19 cellular contexts compared by ENCODE assay signal in genomic region chr2:46539327-46540276, GRCh38. TPM values are rescaled to one million over a fixed set of nuclear protein-coding genes. Genes with fewer than 3 reads are reported as not detected.
DNase-seq lines count a peak whose midpoint lies in the region; ATAC-seq and TF ChIP-seq lines count a peak whose summit lies in the region.
"Had no signal": no experiment of that assay in that cellular context is flagged by ENCODE, and none has a peak within 500 bp of the region (broad histone marks: within the 10 kb centered on the region; RNA-seq: fewer than 3 reads in every experiment).

No MANE protein-coding gene starts in this region.

- H3K4me1 ChIP-seq in GM23248 (ENCODE audit: insufficient read depth), result peaks cover 32% of the 10 kb centered on the region

- 0 out of 2 replicates have a peak overlapping the region, but pooled peaks have one; percentile 27 for H3K9ac ChIP-seq in GM23248
- H3K9ac ChIP-seq: parathyroid adenoma had no signal

- H3K27ac Mint-ChIP-seq in CD14-positive monocyte, result peak overlapping the region; percentile 18 to 96 (median 95)
- peak overlapping the region; percentile 33 for H3K27ac Mint-ChIP-seq in central memory CD8-positive, alpha-beta T cell (ENCODE audit: low read depth)
- peak overlapping the region; percentile 0 to 92 (median 22) for H3K27ac Mint-ChIP-seq in nephron

- H3K27ac ChIP-seq in GM23248, result 0 out of 2 replicates have a peak overlapping the region, but pooled peaks have one; percentile 81
- H3K27ac ChIP-seq: parathyroid adenoma, SJCRH30 had no signal

- peaks cover 10% of the 10 kb centered on the region for H3K79me2 ChIP-seq in GM23248 (ENCODE audit: insufficient read depth)

- 37 to 40% methylated on average over 7 of the region's 7 CpGs for WGBS in GM23248 (ENCODE audit: low coverage in 1 of 2, low lambda C conversion rate in 2 of 2, missing lambda C conversion rate in 2 of 2), 2 experiments

- H2AFZ ChIP-seq in GM23248, result peak overlapping the region; percentile 28; the same call in 1 of the 2 replicates
- H2AFZ ChIP-seq: parathyroid adenoma had no signal

- peak overlapping the region; percentile 62 for H3K4me2 ChIP-seq in GM23248 (ENCODE audit: unreplicated experiment)

- H3K4me3 Mint-ChIP-seq in CD14-positive monocyte, result no peak overlapping the region
- peak overlapping the region; percentile 1 for H3K4me3 Mint-ChIP-seq in central memory CD8-positive, alpha-beta T cell
- peak overlapping the region; percentile 61 to 67 (median 66) for H3K4me3 Mint-ChIP-seq in nephron

- no peaks in the 10 kb centered on the region for H3K9me3 ChIP-seq in GM23248 (ENCODE audit: low read depth)
- H3K9me3 ChIP-seq: BE2C, esophagus squamous epithelium, SJCRH30, transverse colon had no signal

- peaks cover 75% of the 10 kb centered on the region for H3K4me1 Mint-ChIP-seq in CD14-positive monocyte
- H3K4me1 Mint-ChIP-seq in central memory CD8-positive, alpha-beta T cell, result peaks cover 81% of the 10 kb centered on the region
- peaks cover 57% of the 10 kb centered on the region for H3K4me1 Mint-ChIP-seq in nephron

- no peaks in the 10 kb centered on the region for H4K20me1 ChIP-seq in GM23248 (ENCODE audit: insufficient read depth)

- peaks cover 0 to 5% of the 10 kb centered on the region in 2 donors for H3K36me3 Mint-ChIP-seq in CD14-positive monocyte
- peaks cover 15% of the 10 kb centered on the region for H3K36me3 Mint-ChIP-seq in central memory CD8-positive, alpha-beta T cell (ENCODE audit: insufficient read depth)
- H3K36me3 Mint-ChIP-seq in nephron (ENCODE audit: low read depth), result no peaks in the 10 kb centered on the region

- no peak for ATAC-seq in central memory CD8-positive, alpha-beta T cell (replicated peaks; ENCODE audit: extremely low read depth, poor library complexity, severe bottlenecking)
- no peak for ATAC-seq in HG03039 (IDR thresholded peaks at IDR 0.05; ENCODE audit: unreplicated experiment)

- no peak overlapping the region for H3K4me3 ChIP-seq in GM23248
- H3K4me3 ChIP-seq: esophagus squamous epithelium, skin epidermis, transverse colon had no signal

- intact Hi-C loops in CD14-positive monocyte (cut with micrococcal nuclease), result no loop called here

- in situ Hi-C loops in GM23248 (cut with MboI), result no loop called here

- TF ChIP-seq CTCF in CD14-positive monocyte (IDR thresholded peaks at IDR 0.05), result no peak
- TF ChIP-seq CTCF in nephron (IDR thresholded peaks at IDR 0.05; ENCODE audit: unreplicated experiment in 3 of 3), result no peak

- peaks cover 0 to 3% (median 2%) of the 10 kb centered on the region in 3 donors for H3K27me3 Mint-ChIP-seq in CD14-positive monocyte (ENCODE audit: low read depth in 3 of 3)
- H3K27me3 Mint-ChIP-seq in central memory CD8-positive, alpha-beta T cell, result no peaks in the 10 kb centered on the region
- peaks cover 5% of the 10 kb centered on the region for H3K27me3 Mint-ChIP-seq in nephron (ENCODE audit: low read depth)

- no peaks in the 10 kb centered on the region for H3K36me3 ChIP-seq in GM23248 (ENCODE audit: low read depth)
- H3K36me3 ChIP-seq: BE2C, transverse colon had no signal

- H3K9me3 Mint-ChIP-seq in CD14-positive monocyte, result peaks cover 0 to 3% (median 0%) of the 10 kb centered on the region in 7 donors
- H3K9me3 Mint-ChIP-seq in central memory CD8-positive, alpha-beta T cell, result no peaks in the 10 kb centered on the region
- H3K9me3 Mint-ChIP-seq in nephron, result no peaks in the 10 kb centered on the region

- H3K9me2 ChIP-seq in GM23248 (ENCODE audit: insufficient read depth), result no peaks in the 10 kb centered on the region

- no peak for DNase-seq in CD14-positive monocyte (ENCODE audit: low spot score)
- DNase-seq in GM23248, result no peak
- DNase-seq in central memory CD8-positive, alpha-beta T cell (ENCODE audit: low spot score in 2 of 2), result no peak
- no peak for DNase-seq in activated CD4-positive, CD25-positive, alpha-beta regulatory T cell (lab: John Stamatoyannopoulos, UW)
- no peak for DNase-seq in NCI-H526 treated with DMSO at 0.1 percent for 48 hours (lab: John Stamatoyannopoulos, UW)
- no peak for DNase-seq in NCI-H1694 (lab: John Stamatoyannopoulos, UW)
- DNase-seq: activated CD4-positive, alpha-beta T cell treated with anti-CD3 and anti-CD28 coated beads, Interleukin-2, amount 50 U/mL, for 48 hours; BE2C; DMS79; esophagus squamous epithelium; kidney; NCI-H1930; NCI-H510A; transverse colon had no signal

- H3F3A ChIP-seq in GM23248 (ENCODE audit: insufficient read depth), result peaks cover 11% of the 10 kb centered on the region

- no peaks in the 10 kb centered on the region for H3K27me3 ChIP-seq in GM23248 (replicated peaks; ENCODE audit: insufficient read depth)
- H3K27me3 ChIP-seq: BE2C, esophagus squamous epithelium, SJCRH30, transverse colon had no signal

RNA-seq across cellular contexts. Expression of gene RHOQ, which starts 2.7 kb away (rescaled TPM):
- polyA plus RNA-seq in CD14-positive monocyte, result 10 to 100 TPM; 13.9 to 14.1 TPM
- total RNA-seq in GM23248 (2014; rRNA removed; shearing (Covaris generic)), result 80.1 and 81.3 TPM in 2 replicates
- 19.5 and 22.5 TPM in 2 replicates for polyA plus RNA-seq in GM23248 (2016; fragmentation: Nextera tagmentation; extraction: Ambion mirVana)

RNA-seq across cellular contexts. Expression of gene ATP6V1E2, which starts 2.8 kb away (rescaled TPM):
- polyA plus RNA-seq in CD14-positive monocyte (1 to 10 TPM; 3.7 to 4.0 TPM), GM23248 (2016; fragmentation: Nextera tagmentation; extraction: Ambion mirVana) (4.5 and 5.0 TPM in 2 replicates)
- 8.6 and 10.5 TPM in 2 replicates for total RNA-seq in GM23248 (2014; rRNA removed; shearing (Covaris generic))

Comparison
In these comparisons a context has a peak if more than half of its experiments do, and no peak if none do; other contexts are left out.
1. H3K27ac Mint-ChIP-seq: peak in every context shown above with its lines; median percentile 95 in CD14-positive monocyte; 33 in central memory CD8-positive, alpha-beta T cell; 22 in nephron.
2. H3K4me3 Mint-ChIP-seq: peak in central memory CD8-positive, alpha-beta T cell (single experiment) and nephron (3 of 3); none in CD14-positive monocyte (0 of 2).